In the genomic region with DNA sequence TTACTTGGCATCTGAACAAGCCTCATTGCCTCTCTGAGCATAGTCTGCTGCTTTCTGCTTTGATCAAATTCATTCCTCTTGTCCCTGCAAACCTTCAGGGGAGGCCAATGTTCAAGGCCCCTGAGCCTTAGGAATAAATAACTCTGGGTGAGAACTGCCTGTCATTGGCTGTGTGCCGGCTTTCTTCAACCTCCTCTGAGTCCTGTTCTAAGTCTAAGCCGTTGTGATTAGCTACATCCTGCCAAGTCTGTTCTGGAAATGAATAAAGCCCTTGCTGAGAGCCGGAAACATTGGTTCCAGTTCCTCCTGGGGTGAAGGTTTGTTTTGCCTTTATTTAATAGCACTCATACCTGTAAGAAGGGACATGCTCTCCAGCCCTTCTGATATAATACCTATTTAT, we compare ENCODE assay signal across 1 cellular context.
TF ChIP-seq lines count a peak whose summit lies in the region.

No MANE protein-coding gene starts in this region.

TF ChIP-seq in GM12878, 131 proteins besides CTCF, POLR2A, EP300 and RAD21 (continued from another document and continues in another):
- TF ChIP-seq HDAC6 (IDR thresholded peaks at IDR 0.05; ENCODE audit: unreplicated experiment) (no peak), SIN3A (IDR thresholded peaks at IDR 0.05; ENCODE audit: low read depth, low read length) (no peak), ETV6 (conservative IDR thresholded peaks at IDR 0.05 in 1 of 2, IDR thresholded peaks at IDR 0.05 in 1 of 2; ENCODE audit: borderline replicate concordance in 1 of 2, low read depth in 1 of 2) (peak in 1 of 2 experiments; percentile 95; a peak in 2 of 4 replicates), NFIC (IDR thresholded peaks at IDR 0.05; ENCODE audit: low read depth, low read length) (peak; percentile 70), LARP7 (IDR thresholded peaks at IDR 0.05) (no peak; the same call in 1 of the 2 replicates), NFXL1 (IDR thresholded peaks at IDR 0.05; ENCODE audit: borderline replicate concordance) (no peak), RELA (IDR thresholded peaks at IDR 0.05; ENCODE audit: borderline replicate concordance, partially characterized antibody) (no peak), HCFC1 (IDR thresholded peaks at IDR 0.05; ENCODE audit: low read length) (no peak), MYB (IDR thresholded peaks at IDR 0.05; ENCODE audit: borderline replicate concordance, low read depth, low read length) (no peak), CUX1 (IDR thresholded peaks at IDR 0.05; ENCODE audit: insufficient replicate concordance, low read depth, low read length) (no peak), ESRRA (IDR thresholded peaks at IDR 0.05; ENCODE audit: low read length) (no peak), ZNF622 (IDR thresholded peaks at IDR 0.05) (no peak), JUND (IDR thresholded peaks at IDR 0.05; ENCODE audit: low read depth, low read length) (no peak), POLR2AphosphoS2 (IDR thresholded peaks at IDR 0.05; ENCODE audit: low read depth, low read length) (no peak), PKNOX1 (IDR thresholded peaks at IDR 0.05) (no peak), IRF4 (IDR thresholded peaks at IDR 0.05; ENCODE audit: low read depth, low read length) (peak; percentile 86), IKZF2 (IDR thresholded peaks at IDR 0.05) (no peak), SP1 (IDR thresholded peaks at IDR 0.05; ENCODE audit: low read depth, low read length) (no peak), CREM (IDR thresholded peaks at IDR 0.05; ENCODE audit: low read depth) (0 out of 2 replicates have a peak, but pooled peaks have one; percentile 12), KLF5 (IDR thresholded peaks at IDR 0.05; ENCODE audit: partially characterized antibody) (no peak), RAD51 (IDR thresholded peaks at IDR 0.05) (no peak), ZZZ3 (IDR thresholded peaks at IDR 0.05; ENCODE audit: control insufficient read depth, insufficient read length, low read depth) (no peak), YY1 (IDR thresholded peaks at IDR 0.05; ENCODE audit: low read depth, low read length) (no peak), SIX5 (IDR thresholded peaks at IDR 0.05; ENCODE audit: low read depth, low read length, severe bottlenecking) (no peak), DPF2 (IDR thresholded peaks at IDR 0.05) (peak; percentile 30; the same call in 1 of the 2 replicates), CHD4 (IDR thresholded peaks at IDR 0.05) (no peak), HDGF (IDR thresholded peaks at IDR 0.05) (no peak), NBN (IDR thresholded peaks at IDR 0.05) (no peak), NR2C1 (IDR thresholded peaks at IDR 0.05) (no peak), MXI1 (IDR thresholded peaks at IDR 0.05; ENCODE audit: low read depth, low read length) (no peak), MYC (IDR thresholded peaks at IDR 0.05; ENCODE audit: insufficient read depth, insufficient read length, insufficient replicate concordance, low read length, severe bottlenecking) (no peak), CEBPB (IDR thresholded peaks at IDR 0.05; ENCODE audit: borderline replicate concordance in 1 of 2, low read depth in 2 of 2, low read length in 2 of 2) (no peak), SREBF2 (IDR thresholded peaks at IDR 0.05; ENCODE audit: low read length) (no peak), FOXM1 (IDR thresholded peaks at IDR 0.05; ENCODE audit: low read depth, low read length) (no peak), YBX1 (IDR thresholded peaks at IDR 0.05) (no peak), NFYA (IDR thresholded peaks at IDR 0.05; ENCODE audit: borderline replicate concordance, low read depth, low read length) (no peak)
- TF ChIP-seq, protein P1, sequence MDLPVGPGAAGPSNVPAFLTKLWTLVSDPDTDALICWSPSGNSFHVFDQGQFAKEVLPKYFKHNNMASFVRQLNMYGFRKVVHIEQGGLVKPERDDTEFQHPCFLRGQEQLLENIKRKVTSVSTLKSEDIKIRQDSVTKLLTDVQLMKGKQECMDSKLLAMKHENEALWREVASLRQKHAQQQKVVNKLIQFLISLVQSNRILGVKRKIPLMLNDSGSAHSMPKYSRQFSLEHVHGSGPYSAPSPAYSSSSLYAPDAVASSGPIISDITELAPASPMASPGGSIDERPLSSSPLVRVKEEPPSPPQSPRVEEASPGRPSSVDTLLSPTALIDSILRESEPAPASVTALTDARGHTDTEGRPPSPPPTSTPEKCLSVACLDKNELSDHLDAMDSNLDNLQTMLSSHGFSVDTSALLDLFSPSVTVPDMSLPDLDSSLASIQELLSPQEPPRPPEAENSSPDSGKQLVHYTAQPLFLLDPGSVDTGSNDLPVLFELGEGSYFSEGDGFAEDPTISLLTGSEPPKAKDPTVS (IDR thresholded peaks at IDR 0.05; ENCODE audit: low read depth, low read length) = no peak
- TF ChIP-seq, protein P2, sequence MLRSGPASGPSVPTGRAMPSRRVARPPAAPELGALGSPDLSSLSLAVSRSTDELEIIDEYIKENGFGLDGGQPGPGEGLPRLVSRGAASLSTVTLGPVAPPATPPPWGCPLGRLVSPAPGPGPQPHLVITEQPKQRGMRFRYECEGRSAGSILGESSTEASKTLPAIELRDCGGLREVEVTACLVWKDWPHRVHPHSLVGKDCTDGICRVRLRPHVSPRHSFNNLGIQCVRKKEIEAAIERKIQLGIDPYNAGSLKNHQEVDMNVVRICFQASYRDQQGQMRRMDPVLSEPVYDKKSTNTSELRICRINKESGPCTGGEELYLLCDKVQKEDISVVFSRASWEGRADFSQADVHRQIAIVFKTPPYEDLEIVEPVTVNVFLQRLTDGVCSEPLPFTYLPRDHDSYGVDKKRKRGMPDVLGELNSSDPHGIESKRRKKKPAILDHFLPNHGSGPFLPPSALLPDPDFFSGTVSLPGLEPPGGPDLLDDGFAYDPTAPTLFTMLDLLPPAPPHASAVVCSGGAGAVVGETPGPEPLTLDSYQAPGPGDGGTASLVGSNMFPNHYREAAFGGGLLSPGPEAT (IDR thresholded peaks at IDR 0.05; ENCODE audit: low read depth) = no peak
- TF ChIP-seq, protein P3, sequence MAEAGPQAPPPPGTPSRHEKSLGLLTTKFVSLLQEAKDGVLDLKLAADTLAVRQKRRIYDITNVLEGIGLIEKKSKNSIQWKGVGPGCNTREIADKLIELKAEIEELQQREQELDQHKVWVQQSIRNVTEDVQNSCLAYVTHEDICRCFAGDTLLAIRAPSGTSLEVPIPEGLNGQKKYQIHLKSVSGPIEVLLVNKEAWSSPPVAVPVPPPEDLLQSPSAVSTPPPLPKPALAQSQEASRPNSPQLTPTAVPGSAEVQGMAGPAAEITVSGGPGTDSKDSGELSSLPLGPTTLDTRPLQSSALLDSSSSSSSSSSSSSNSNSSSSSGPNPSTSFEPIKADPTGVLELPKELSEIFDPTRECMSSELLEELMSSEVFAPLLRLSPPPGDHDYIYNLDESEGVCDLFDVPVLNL (IDR thresholded peaks at IDR 0.05; ENCODE audit: low read depth, low read length) = no peak
- TF ChIP-seq, protein P4, sequence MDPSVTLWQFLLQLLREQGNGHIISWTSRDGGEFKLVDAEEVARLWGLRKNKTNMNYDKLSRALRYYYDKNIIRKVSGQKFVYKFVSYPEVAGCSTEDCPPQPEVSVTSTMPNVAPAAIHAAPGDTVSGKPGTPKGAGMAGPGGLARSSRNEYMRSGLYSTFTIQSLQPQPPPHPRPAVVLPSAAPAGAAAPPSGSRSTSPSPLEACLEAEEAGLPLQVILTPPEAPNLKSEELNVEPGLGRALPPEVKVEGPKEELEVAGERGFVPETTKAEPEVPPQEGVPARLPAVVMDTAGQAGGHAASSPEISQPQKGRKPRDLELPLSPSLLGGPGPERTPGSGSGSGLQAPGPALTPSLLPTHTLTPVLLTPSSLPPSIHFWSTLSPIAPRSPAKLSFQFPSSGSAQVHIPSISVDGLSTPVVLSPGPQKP (IDR thresholded peaks at IDR 0.05; ENCODE audit: low read depth, low read length) = no peak
- TF ChIP-seq, protein P5, sequence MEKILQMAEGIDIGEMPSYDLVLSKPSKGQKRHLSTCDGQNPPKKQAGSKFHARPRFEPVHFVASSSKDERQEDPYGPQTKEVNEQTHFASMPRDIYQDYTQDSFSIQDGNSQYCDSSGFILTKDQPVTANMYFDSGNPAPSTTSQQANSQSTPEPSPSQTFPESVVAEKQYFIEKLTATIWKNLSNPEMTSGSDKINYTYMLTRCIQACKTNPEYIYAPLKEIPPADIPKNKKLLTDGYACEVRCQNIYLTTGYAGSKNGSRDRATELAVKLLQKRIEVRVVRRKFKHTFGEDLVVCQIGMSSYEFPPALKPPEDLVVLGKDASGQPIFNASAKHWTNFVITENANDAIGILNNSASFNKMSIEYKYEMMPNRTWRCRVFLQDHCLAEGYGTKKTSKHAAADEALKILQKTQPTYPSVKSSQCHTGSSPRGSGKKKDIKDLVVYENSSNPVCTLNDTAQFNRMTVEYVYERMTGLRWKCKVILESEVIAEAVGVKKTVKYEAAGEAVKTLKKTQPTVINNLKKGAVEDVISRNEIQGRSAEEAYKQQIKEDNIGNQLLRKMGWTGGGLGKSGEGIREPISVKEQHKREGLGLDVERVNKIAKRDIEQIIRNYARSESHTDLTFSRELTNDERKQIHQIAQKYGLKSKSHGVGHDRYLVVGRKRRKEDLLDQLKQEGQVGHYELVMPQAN (conservative IDR thresholded peaks at IDR 0.05) = no peak
- TF ChIP-seq, protein P6, sequence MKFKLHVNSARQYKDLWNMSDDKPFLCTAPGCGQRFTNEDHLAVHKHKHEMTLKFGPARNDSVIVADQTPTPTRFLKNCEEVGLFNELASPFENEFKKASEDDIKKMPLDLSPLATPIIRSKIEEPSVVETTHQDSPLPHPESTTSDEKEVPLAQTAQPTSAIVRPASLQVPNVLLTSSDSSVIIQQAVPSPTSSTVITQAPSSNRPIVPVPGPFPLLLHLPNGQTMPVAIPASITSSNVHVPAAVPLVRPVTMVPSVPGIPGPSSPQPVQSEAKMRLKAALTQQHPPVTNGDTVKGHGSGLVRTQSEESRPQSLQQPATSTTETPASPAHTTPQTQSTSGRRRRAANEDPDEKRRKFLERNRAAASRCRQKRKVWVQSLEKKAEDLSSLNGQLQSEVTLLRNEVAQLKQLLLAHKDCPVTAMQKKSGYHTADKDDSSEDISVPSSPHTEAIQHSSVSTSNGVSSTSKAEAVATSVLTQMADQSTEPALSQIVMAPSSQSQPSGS (IDR thresholded peaks at IDR 0.05; ENCODE audit: low read length) = 0 out of 2 replicates have a peak, but pooled peaks have one; percentile 38
- TF ChIP-seq, protein P7, sequence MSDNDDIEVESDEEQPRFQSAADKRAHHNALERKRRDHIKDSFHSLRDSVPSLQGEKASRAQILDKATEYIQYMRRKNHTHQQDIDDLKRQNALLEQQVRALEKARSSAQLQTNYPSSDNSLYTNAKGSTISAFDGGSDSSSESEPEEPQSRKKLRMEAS (IDR thresholded peaks at IDR 0.05; ENCODE audit: low read depth, low read length) = no peak
